In genomic region chr9:38391278-38392118, GRCh38 we compare ENCODE assay signal across 10 cellular contexts. TPM values are rescaled to one million over a fixed set of nuclear protein-coding genes. Genes with fewer than 3 reads are reported as not detected.
DNase-seq lines count a peak whose midpoint lies in the region; ATAC-seq, FAIRE-seq and TF ChIP-seq lines count a peak whose summit lies in the region.
"Had no signal": no experiment of that assay in that cellular context is flagged by ENCODE, and none has a peak within 500 bp of the region (broad histone marks: within the 10 kb centered on the region; RNA-seq: fewer than 3 reads in every experiment).

No MANE protein-coding gene starts in this region.

- TF ChIP-seq POLR2A in IMR-90 (IDR thresholded peaks at IDR 0.05; ENCODE audit: low read depth, low read length): no peak

- H2AK9ac ChIP-seq in IMR-90 (replicated peaks; ENCODE audit: low read depth, low read length, poor library complexity): peak overlapping the region; percentile 15

- no peak overlapping the region for H3K14ac ChIP-seq in IMR-90 (replicated peaks; ENCODE audit: low read depth, low read length)

- H3K36me3 ChIP-seq in BLaER1: peaks cover 17% of the 10 kb centered on the region
- peaks cover 11% of the 10 kb centered on the region for H3K36me3 ChIP-seq in IMR-90 (ENCODE audit: control insufficient read depth, insufficient read depth, low read length)
- H3K36me3 ChIP-seq in pancreas: peaks cover 0 to 7% (median 5%) of the 10 kb centered on the region in 3 donors

- H2AFZ ChIP-seq in IMR-90 (replicated peaks; ENCODE audit: low read length, poor library complexity): peak overlapping the region; percentile 68

- H3K4me1 ChIP-seq in BLaER1: peaks cover 23% of the 10 kb centered on the region
- peaks cover 11% of the 10 kb centered on the region for H3K4me1 ChIP-seq in IMR-90 (ENCODE audit: control insufficient read depth, insufficient read depth, low read length)
- peaks cover 0 to 7% (median 4%) of the 10 kb centered on the region in 3 donors for H3K4me1 ChIP-seq in pancreas

- H3K27ac ChIP-seq in BLaER1: no peak overlapping the region
- H3K27ac ChIP-seq in IMR-90 (ENCODE audit: insufficient read depth, low read length): no peak overlapping the region
- no peak overlapping the region for H3K27ac ChIP-seq in pancreas
- H3K27ac ChIP-seq: HL-60 had no signal

- in situ Hi-C loops in IMR-90 (cut with MboI; ENCODE audit: low sequenced_read_pairs): no loop called here

- H3K4me1 Mint-ChIP-seq in chondrocyte (ENCODE audit: low read depth) (peaks cover 65% of the 10 kb centered on the region), natural killer cell (peaks cover 19 to 20% of the 10 kb centered on the region in 2 donors)

- H3K9me3 ChIP-seq in BLaER1 (no peaks in the 10 kb centered on the region), IMR-90 (ENCODE audit: control insufficient read depth, insufficient read depth, low read length) (no peaks in the 10 kb centered on the region), pancreas (no peaks in the 10 kb centered on the region)

- H3K27me3 Mint-ChIP-seq in chondrocyte (ENCODE audit: low read depth) (no peaks in the 10 kb centered on the region), natural killer cell (ENCODE audit: low read depth in 2 of 2) (peaks cover 8 to 21% of the 10 kb centered on the region in 2 donors)

- FAIRE-seq in pancreas (lab: Jason Lieb, UNC): no peak
- FAIRE-seq: bronchial epithelial cell had no signal

- H3K56ac ChIP-seq in IMR-90 (ENCODE audit: extremely low read depth, insufficient read depth, low read length): no peak overlapping the region

- H3K9me3 Mint-ChIP-seq in chondrocyte (ENCODE audit: low read depth): no peaks in the 10 kb centered on the region
- H3K9me3 Mint-ChIP-seq in natural killer cell: no peaks in the 10 kb centered on the region

- 100% methylated on average over 3 of the region's 18 CpGs; no CpG with 5 or more reads in 1 of the 2 experiments for WGBS in IMR-90 (ENCODE audit: extremely low coverage in 2 of 2, insufficient read length in 1 of 2), 2 experiments
- 77 to 78% methylated on average over 18 of the region's 18 CpGs for WGBS in pancreas, 2 donors

- no TSS peak for BruUV-seq in IMR-90 (replicated peaks; lab: Mats Ljungman, UMichigan)

- H3K23ac ChIP-seq in IMR-90 (ENCODE audit: low read depth, low read length): no peak overlapping the region

- intact Hi-C loops in IMR-90 (cut with micrococcal nuclease): no loop called here
- intact Hi-C loops in natural killer cell (cut with micrococcal nuclease): no loop called here
- intact Hi-C loops in pancreas (cut with DNase I): no loop called here

- H3K4ac ChIP-seq in IMR-90 (ENCODE audit: low read depth, low read length): no peak overlapping the region; the same call in 1 of the 2 replicates

- H2BK20ac ChIP-seq in IMR-90 (ENCODE audit: low read depth, low read length): no peak overlapping the region

- 0 out of 2 replicates have a peak overlapping the region, but pooled peaks have one; percentile 13 for H2BK120ac ChIP-seq in IMR-90 (ENCODE audit: low read depth, low read length)

- no peak overlapping the region for H2BK5ac ChIP-seq in IMR-90 (ENCODE audit: low read depth, low read length, poor library complexity, severe bottlenecking)

- no peak for TF ChIP-seq RAD21 in IMR-90 (IDR thresholded peaks at IDR 0.05; ENCODE audit: low read length)

- H3K9me1 ChIP-seq in IMR-90 (ENCODE audit: insufficient read depth, low read length): peaks cover 13% of the 10 kb centered on the region

- H4K20me1 ChIP-seq in BLaER1 (0 out of 2 replicates have a peak, but pooled peaks cover 5% of the 10 kb centered on the region), IMR-90 (ENCODE audit: insufficient read depth, low read length) (no peaks in the 10 kb centered on the region; the same call in 1 of the 2 replicates)

- ATAC-seq in IMR-90 (ENCODE audit: low read depth) (no peak), natural killer cell (no peak), GM21381 (IDR thresholded peaks at IDR 0.05; ENCODE audit: unreplicated experiment) (no peak), pancreas (no peak)

- H3K27me3 ChIP-seq in BLaER1 (no peaks in the 10 kb centered on the region), IMR-90 (ENCODE audit: control insufficient read depth, insufficient read depth, low read length) (no peaks in the 10 kb centered on the region), pancreas (no peaks in the 10 kb centered on the region)

- H3K4me3 Mint-ChIP-seq in chondrocyte (ENCODE audit: unreplicated experiment) (peak overlapping the region; percentile 93), natural killer cell (peak overlapping the region; percentile 96)

- H2AK5ac ChIP-seq in IMR-90 (ENCODE audit: low read depth, low read length): peak overlapping the region; percentile 44; the same call in 1 of the 2 replicates

- peak overlapping the region; percentile 10; the same call in 1 of the 3 replicates for H2BK15ac ChIP-seq in IMR-90 (ENCODE audit: low read depth, low read length)

- TF ChIP-seq CTCF in IMR-90 (conservative IDR thresholded peaks at IDR 0.05; ENCODE audit: low read depth, low read length) (no peak), chondrocyte (IDR thresholded peaks at IDR 0.05) (no peak), natural killer cell (IDR thresholded peaks at IDR 0.05) (no peak), pancreas (IDR thresholded peaks at IDR 0.05) (no peak)

- no peak overlapping the region for H3K4me3 ChIP-seq in BLaER1
- H3K4me3 ChIP-seq in IMR-90 (ENCODE audit: insufficient read depth, low read depth, low read length): no peak overlapping the region
- H3K4me3 ChIP-seq in pancreas: peak overlapping the region in 2 of 4 donors; percentile 71 to 75

- peak overlapping the region; percentile 9; the same call in 1 of the 2 replicates for H4K91ac ChIP-seq in IMR-90 (ENCODE audit: insufficient read depth, low read depth, low read length)

- H4K8ac ChIP-seq in IMR-90 (ENCODE audit: low read depth in 2 of 2, low read length in 2 of 2): peak overlapping the region in 1 of 2 experiments; percentile 59; a peak in 2 of 4 replicates

- H4K5ac ChIP-seq in IMR-90 (ENCODE audit: low read depth, low read length): no peak overlapping the region; the same call in 1 of the 2 replicates

- no peak overlapping the region for H3K18ac ChIP-seq in IMR-90 (ENCODE audit: low read depth, low read length)

- H3K4me2 ChIP-seq in BLaER1 (peak overlapping the region; percentile 95), IMR-90 (ENCODE audit: low read depth, low read length) (peak overlapping the region; percentile 81)

- DNase-seq in IMR-90: no peak
- peak; percentile 62 for DNase-seq in chondrocyte (ENCODE audit: low spot score)
- no peak for DNase-seq in natural killer cell
- DNase-seq in pancreas: no peak
- DNase-seq in stimulated activated CD4-positive, alpha-beta T cell treated with anti-CD3 and anti-CD28 coated beads, Interleukin-15, amount 100 ng/mL, for 24 hours: no peak
- DNase-seq in stimulated activated CD4-positive, alpha-beta T cell treated with anti-CD3 and anti-CD28 coated beads, Interleukin-4, amount 100 ng/mL, for 24 hours: no peak

- H3K9ac ChIP-seq in BLaER1 (no peak overlapping the region), IMR-90 (ENCODE audit: low read depth, low read length) (no peak overlapping the region)

- dilution Hi-C loops in IMR-90 (cut with HindIII; ENCODE audit: low sequenced_read_pairs, unreplicated experiment): loop anchor here (25.0 kb wide), 1 partner anchor 479 kb away; the partner anchor contains the start of gene SLC25A51

- H3K36me3 Mint-ChIP-seq in chondrocyte (ENCODE audit: low read depth) (peaks cover 11% of the 10 kb centered on the region), natural killer cell (no peaks in the 10 kb centered on the region)

- H3K79me1 ChIP-seq in IMR-90 (ENCODE audit: low read depth in 1 of 2, low read length in 2 of 2): peaks cover 16 to 30% of the 10 kb centered on the region in 2 experiments

- H3K27ac Mint-ChIP-seq in chondrocyte (ENCODE audit: unreplicated experiment): peak overlapping the region; percentile 73
- peak overlapping the region; percentile 72 to 91 for H3K27ac Mint-ChIP-seq in natural killer cell

- POLR2A ChIA-PET in IMR-90 (lab: Charles Lee; ENCODE audit: unreplicated experiment): no interaction called here

- CTCF ChIA-PET in IMR-90 (lab: Yijun Ruan, JAX): interaction anchor here (0.6 to 0.7 kb wide), 2 partner anchors 14 to 274 kb away, joined by 3 to 4 read pairs; no protein-coding TSS in a partner anchor

TF ChIP-seq in IMR-90, 13 proteins besides CTCF, POLR2A, EP300 and RAD21:
- no peak for TF ChIP-seq BHLHE40 (IDR thresholded peaks at IDR 0.05; ENCODE audit: low read depth, low read length)
- no peak for TF ChIP-seq RFX5 (IDR thresholded peaks at IDR 0.05; ENCODE audit: low read depth, low read length)
- TF ChIP-seq SMC3 (IDR thresholded peaks at IDR 0.05; ENCODE audit: low read depth, low read length): no peak

RNA-seq across cellular contexts. Expression of gene ALDH1B1, which starts 1.0 kb away (rescaled TPM):
- total RNA-seq in IMR-90 (2012; rRNA removed): 37.2 and 37.6 TPM in 2 replicates
- 27.2 and 29.6 TPM in 2 replicates for polyA plus RNA-seq in IMR-90 (2012; rRNA removed)
- polyA plus RNA-seq in IMR-90 (2012; cell fraction: cytosol; rRNA removed): 17.3 and 24.3 TPM in 2 replicates
- polyA plus RNA-seq in IMR-90 (2012; cell fraction: nucleus; rRNA removed; ENCODE audit: low replicate concordance): 8.2 and 8.4 TPM in 2 replicates
- 36.8 to 74.6 TPM (median 74.2 TPM) in 3 replicates for total RNA-seq in chondrocyte
- total RNA-seq in natural killer cell: 1 to 10 TPM; 2.5 to 5.3 (median 3.5) TPM
- 10 to 100 TPM in 3 of 6 donors, 1 to 10 TPM in 3; 6.3 to 17.1 (median 10.3) TPM for total RNA-seq in pancreas
- polyA plus RNA-seq in pancreas: 10 to 100 TPM in 1 of 2 donors, 1 to 10 TPM in 1; 6.0 to 12.4 TPM

RNA-seq across cellular contexts. Expression of gene IGFBPL1, which starts 32.8 kb away (rescaled TPM):
- under 0.01 TPM in 1 of 2 replicates, not detected in the other for total RNA-seq in IMR-90 (2012; rRNA removed)
- polyA plus RNA-seq in IMR-90 (2012; rRNA removed): not detected in 2 replicates
- not detected in 2 replicates for polyA plus RNA-seq in IMR-90 (2012; cell fraction: cytosol; rRNA removed)
- not detected in 2 replicates for polyA plus RNA-seq in IMR-90 (2012; cell fraction: nucleus; rRNA removed; ENCODE audit: low replicate concordance)
- total RNA-seq in chondrocyte: 1.3 to 3.6 TPM (median 2.8 TPM) in 3 replicates
- total RNA-seq in natural killer cell: not detected
- 1 to 10 TPM in 1 of 6 donors, under 1 TPM in 5; 0.12 to 1.1 (median 0.72) TPM for total RNA-seq in pancreas
- polyA plus RNA-seq in pancreas: 1 to 10 TPM in 1 of 2 donors, under 1 TPM in 1; 0.42 to 2.2 TPM
- total RNA-seq: bronchial epithelial cell had no signal
